ENCODE assay signal across 8 cellular contexts in genomic region chr14:100374891-100375272, GRCh38. TPM values are rescaled to one million over a fixed set of nuclear protein-coding genes. Genes with fewer than 3 reads are reported as not detected.
DNase-seq lines count a peak whose midpoint lies in the region; ATAC-seq lines count a peak whose summit lies in the region.

No MANE protein-coding gene starts in this region.

- peaks cover 57% of the 10 kb centered on the region for H3K36me3 Mint-ChIP-seq in activated CD4-positive, alpha-beta T cell treated with anti-CD3 and anti-CD28 coated beads for 36 hours (ENCODE audit: low read depth)
- peaks cover 22% of the 10 kb centered on the region for H3K36me3 Mint-ChIP-seq in activated naive CD8-positive, alpha-beta T cell
- peaks cover 0 to 5% (median 0%) of the 10 kb centered on the region in 3 donors for H3K36me3 Mint-ChIP-seq in immature natural killer cell

- POLR2A ChIA-PET in activated CD4-positive, alpha-beta T cell treated with anti-CD3 and anti-CD28 coated beads for 36 hours (lab: Charles Lee) = interaction anchor here (0.6 to 1.3 kb wide), 13 partner anchors 9 to 1449 kb away, joined by 3 to 6 read pairs (median 4); partner anchors contain the start of genes DEGS2 and EVL

- peak overlapping the region; percentile 82 for H3K27ac ChIP-seq in substantia nigra (ENCODE audit: low read depth, low read length, poor library complexity, severe bottlenecking)

- intact Hi-C loops in activated CD4-positive, alpha-beta T cell treated with anti-CD3 and anti-CD28 coated beads for 36 hours (cut with DNase I, micrococcal nuclease) = loop anchor here (1.0 to 10.0 kb wide), 14 partner anchors 33 to 1987 kb away; partner anchors contain the start of genes CCNK (in 2 of the 2), SETD3 (in 2 of the 2), CCDC85C (in 1 of the 2) and CINP (in 1 of the 2)

- H3K4me3 Mint-ChIP-seq in activated CD4-positive, alpha-beta T cell treated with anti-CD3 and anti-CD28 coated beads for 36 hours = peak overlapping the region; percentile 99
- H3K4me3 Mint-ChIP-seq in activated naive CD8-positive, alpha-beta T cell = peak overlapping the region; percentile 98
- H3K4me3 Mint-ChIP-seq in immature natural killer cell = peak overlapping the region; percentile 92 to 96 (median 94)

- no peak for ATAC-seq in activated CD4-positive, alpha-beta T cell treated with anti-CD3 and anti-CD28 coated beads for 36 hours

- peaks cover 50% of the 10 kb centered on the region for H3K4me1 Mint-ChIP-seq in activated CD4-positive, alpha-beta T cell treated with anti-CD3 and anti-CD28 coated beads for 36 hours
- peaks cover 50% of the 10 kb centered on the region for H3K4me1 Mint-ChIP-seq in activated naive CD8-positive, alpha-beta T cell (ENCODE audit: low read depth)
- H3K4me1 Mint-ChIP-seq in immature natural killer cell = peaks cover 35 to 37% of the 10 kb centered on the region in 2 donors

- H3K27ac Mint-ChIP-seq in activated CD4-positive, alpha-beta T cell treated with anti-CD3 and anti-CD28 coated beads for 36 hours = peak overlapping the region; percentile 98
- H3K27ac Mint-ChIP-seq in activated naive CD8-positive, alpha-beta T cell = peak overlapping the region; percentile 100
- H3K27ac Mint-ChIP-seq in immature natural killer cell = peak overlapping the region; percentile 72 to 97 (median 95)

- no peaks in the 10 kb centered on the region for H3K9me3 Mint-ChIP-seq in activated CD4-positive, alpha-beta T cell treated with anti-CD3 and anti-CD28 coated beads for 36 hours (ENCODE audit: low read depth)
- H3K9me3 Mint-ChIP-seq in activated naive CD8-positive, alpha-beta T cell (ENCODE audit: low read depth) = no peaks in the 10 kb centered on the region
- H3K9me3 Mint-ChIP-seq in immature natural killer cell = no peaks in the 10 kb centered on the region

- DNase-seq in activated CD4-positive, alpha-beta T cell treated with anti-CD3 and anti-CD28 coated beads for 36 hours = peak; percentile 29
- DNase-seq in activated CD4-positive, alpha-beta T cell treated with anti-CD3 and anti-CD28 coated beads, Interleukin-2, amount 50 U/mL, for 48 hours = no peak
- DNase-seq in immature natural killer cell (no peak), substantia nigra (lab: John Stamatoyannopoulos, UW) (no peak), dedifferentiated amniotic fluid mesenchymal stem cell (ENCODE audit: extremely low spot score) (no peak), NCI-H2227 treated with DMSO at 0.1 percent for 48 hours (lab: John Stamatoyannopoulos, UW) (no peak), superior temporal gyrus (ENCODE audit: extremely low spot score) (no peak)

- CTCF ChIA-PET in activated CD4-positive, alpha-beta T cell treated with anti-CD3 and anti-CD28 coated beads for 36 hours (lab: Charles Lee) = interaction anchor here (0.6 to 1.3 kb wide), 5 partner anchors 47 to 774 kb away, joined by 3 to 5 read pairs (median 3); no protein-coding TSS in a partner anchor

- H3K27me3 Mint-ChIP-seq in activated CD4-positive, alpha-beta T cell treated with anti-CD3 and anti-CD28 coated beads for 36 hours = no peaks in the 10 kb centered on the region
- H3K27me3 Mint-ChIP-seq in activated naive CD8-positive, alpha-beta T cell = no peaks in the 10 kb centered on the region
- peaks cover 11 to 12% (median 12%) of the 10 kb centered on the region in 3 donors for H3K27me3 Mint-ChIP-seq in immature natural killer cell (ENCODE audit: low read depth in 3 of 3)

RNA-seq across cellular contexts. Expression of gene WDR25, which starts 1.4 kb away (rescaled TPM):
- total RNA-seq in activated CD4-positive, alpha-beta T cell treated with anti-CD3 and anti-CD28 coated beads for 36 hours = 10 to 100 TPM in 1 of 2 experiments, 1 to 10 TPM in 1; 7.9 to 11.3 TPM
- 10 to 100 TPM in 2 of 3 donors, 1 to 10 TPM in 1; 8.1 to 13.8 (median 12.1) TPM for polyA plus RNA-seq in immature natural killer cell

RNA-seq across cellular contexts. Expression of gene SLC25A47, which starts 51.7 kb away (rescaled TPM):
- total RNA-seq in activated CD4-positive, alpha-beta T cell treated with anti-CD3 and anti-CD28 coated beads for 36 hours = not detected
- polyA plus RNA-seq in immature natural killer cell = not detected
